In the genomic region with DNA sequence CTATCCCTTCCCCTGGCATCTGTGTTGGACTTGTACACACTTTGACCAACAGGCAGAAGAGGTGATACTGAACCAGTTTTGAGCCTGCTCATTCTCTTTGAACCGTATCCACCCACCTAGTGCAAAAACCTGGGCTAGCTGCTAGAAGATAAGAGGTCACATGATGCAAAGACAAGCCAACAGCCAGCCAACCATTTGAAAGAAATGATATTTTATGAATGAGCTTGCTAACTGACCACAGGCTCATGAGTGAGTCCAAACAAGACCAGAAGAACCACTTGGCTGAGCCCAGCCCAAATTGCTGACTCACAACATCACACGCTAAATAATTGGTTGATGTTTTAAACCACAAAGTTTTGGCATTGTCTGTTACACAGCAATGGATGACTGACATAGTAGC, we compare ENCODE assay signal across 24 cellular contexts.
"Had no signal": no experiment of that assay in that cellular context is flagged by ENCODE, and none has a peak within 500 bp of the region (broad histone marks: within the 10 kb centered on the region; RNA-seq: fewer than 3 reads in every experiment).

No MANE protein-coding gene starts in this region.

- H3K4me1 ChIP-seq: left lung, psoas muscle, stomach had no signal

- H3K36me3 ChIP-seq: esophagus squamous epithelium, gastroesophageal sphincter, left lung, lower lobe of right lung, neutrophil, stomach, thoracic aorta, transverse colon had no signal

- DNase-seq: effector memory CD4-positive, alpha-beta T cell; esophagus squamous epithelium; foreskin fibroblast; glutamatergic neuron; left lung; lower lobe of right lung; mesenchymal stem cell; midbrain; naive B cell; psoas muscle; retina; stimulated activated CD4-positive, alpha-beta T cell treated with anti-CD3 and anti-CD28 coated beads, Interleukin-2, amount 100 ng/mL, for 24 hours; stimulated activated CD4-positive, alpha-beta T cell treated with anti-CD3 and anti-CD28 coated beads, Interleukin-4, amount 100 ng/mL, for 4 hours; stimulated activated naive CD4-positive, alpha-beta T cell; stomach; substantia nigra; transverse colon had no signal

- H3K9me3 ChIP-seq: neutrophil had no signal

- H3K27me3 ChIP-seq: esophagus squamous epithelium, gastroesophageal sphincter, left lung, neutrophil, stomach, transverse colon had no signal

- H3K27ac Mint-ChIP-seq: nephron had no signal

- ATAC-seq: gastroesophageal sphincter, left lung, lower lobe of right lung, psoas muscle, sciatic nerve had no signal

- H3K4me3 Mint-ChIP-seq: naive B cell, nephron had no signal

- H3K4me3 ChIP-seq: esophagus squamous epithelium, gastroesophageal sphincter, left lung, lower lobe of right lung, psoas muscle, skin epidermis, stomach, thoracic aorta, transverse colon had no signal

- H3K27ac ChIP-seq: epithelial cell of prostate, esophagus squamous epithelium, gastroesophageal sphincter, left lung, lower lobe of right lung, neutrophil, psoas muscle, skin epidermis, stomach, thoracic aorta, transverse colon had no signal
